8 cellular contexts compared by ENCODE assay signal in genomic region chr3:69012836-69013255, GRCh38. TPM values are rescaled to one million over a fixed set of nuclear protein-coding genes. Genes with fewer than 3 reads are reported as not detected.
DNase-seq lines count a peak whose midpoint lies in the region; ATAC-seq, FAIRE-seq and TF ChIP-seq lines count a peak whose summit lies in the region.

No MANE protein-coding gene starts in this region.

- peaks cover 10% of the 10 kb centered on the region for H3K36me3 ChIP-seq in CD4-positive, CD25-positive, alpha-beta regulatory T cell (ENCODE audit: control insufficient read depth, insufficient read depth, low read length)

- no peak for TF ChIP-seq CTCF in activated B cell treated with CpG ODN at 0.5 μM for 24 hours (IDR thresholded peaks at IDR 0.05)
- TF ChIP-seq CTCF in fibroblast of mammary gland (conservative IDR thresholded peaks at IDR 0.05; ENCODE audit: control insufficient read depth, insufficient read depth, low read depth, low read length) = no peak

- peak overlapping the region; percentile 79 for H3K27ac ChIP-seq in CD4-positive, CD25-positive, alpha-beta regulatory T cell (ENCODE audit: insufficient read depth, low read length, poor library complexity, severe bottlenecking)

- H3K36me3 Mint-ChIP-seq in CD4-positive, CD25-positive, alpha-beta regulatory T cell = peaks cover 3% of the 10 kb centered on the region
- peaks cover 10% of the 10 kb centered on the region for H3K36me3 Mint-ChIP-seq in activated B cell treated with CpG ODN at 0.5 μM for 24 hours (ENCODE audit: low read depth)
- H3K36me3 Mint-ChIP-seq in naive thymus-derived CD8-positive, alpha-beta T cell = peaks cover 0 to 13% (median 2%) of the 10 kb centered on the region in 3 donors

- CTCF ChIA-PET in activated B cell treated with CpG ODN at 0.5 μM for 24 hours (lab: Charles Lee) = interaction anchor here (0.9 to 1.5 kb wide), 3 partner anchors 39 to 110 kb away, joined by 3 to 4 read pairs (median 3); partner anchors contain the start of genes LMOD3 and TMF1

- peak overlapping the region; percentile 90 to 96 (median 93) for H3K4me3 Mint-ChIP-seq in CD4-positive, CD25-positive, alpha-beta regulatory T cell
- peak overlapping the region; percentile 82 for H3K4me3 Mint-ChIP-seq in activated B cell treated with CpG ODN at 0.5 μM for 24 hours
- H3K4me3 Mint-ChIP-seq in naive thymus-derived CD8-positive, alpha-beta T cell = peak overlapping the region; percentile 80 to 93 (median 89)

- FAIRE-seq in GM19239 (lab: Jason Lieb, UNC) = no peak

- POLR2A ChIA-PET in activated B cell treated with CpG ODN at 0.5 μM for 24 hours (lab: Charles Lee) = interaction anchor here (1.0 to 2.5 kb wide), 4 partner anchors 39 to 73 kb away, joined by 3 to 9 read pairs (median 4); partner anchors contain the start of genes ARL6IP5 and TMF1
- POLR2A ChIA-PET in naive thymus-derived CD8-positive, alpha-beta T cell (lab: Charles Lee) = interaction anchor here (1.0 to 2.5 kb wide), 5 partner anchors 16 to 79 kb away, joined by 3 to 10 read pairs (median 3); partner anchors contain the start of genes ARL6IP5 and TMF1

- H3K9me3 Mint-ChIP-seq in CD4-positive, CD25-positive, alpha-beta regulatory T cell = no peaks in the 10 kb centered on the region
- H3K9me3 Mint-ChIP-seq in activated B cell treated with CpG ODN at 0.5 μM for 24 hours = no peaks in the 10 kb centered on the region
- H3K9me3 Mint-ChIP-seq in naive thymus-derived CD8-positive, alpha-beta T cell = no peaks in the 10 kb centered on the region

- peaks cover 21% of the 10 kb centered on the region for H3K4me1 ChIP-seq in CD4-positive, CD25-positive, alpha-beta regulatory T cell (ENCODE audit: control insufficient read depth, insufficient read depth, low read length, poor library complexity, severe bottlenecking)

- H3K4me1 Mint-ChIP-seq in CD4-positive, CD25-positive, alpha-beta regulatory T cell = peaks cover 24 to 64% (median 34%) of the 10 kb centered on the region in 4 donors
- peaks cover 9% of the 10 kb centered on the region for H3K4me1 Mint-ChIP-seq in activated B cell treated with CpG ODN at 0.5 μM for 24 hours
- peaks cover 10 to 26% (median 19%) of the 10 kb centered on the region in 4 donors for H3K4me1 Mint-ChIP-seq in naive thymus-derived CD8-positive, alpha-beta T cell

- intact Hi-C loops in activated B cell treated with CpG ODN at 0.5 μM for 24 hours (cut with micrococcal nuclease) = loop anchor here (1.0 kb wide), 3 partner anchors 39 to 293 kb away; partner anchors contain the start of genes ARL6IP5 and TMF1

- no peaks in the 10 kb centered on the region for H3K27me3 ChIP-seq in CD4-positive, CD25-positive, alpha-beta regulatory T cell (ENCODE audit: control insufficient read depth, insufficient read depth, low read length)

- peak overlapping the region; percentile 79 to 89 (median 85) for H3K27ac Mint-ChIP-seq in CD4-positive, CD25-positive, alpha-beta regulatory T cell
- no peak overlapping the region for H3K27ac Mint-ChIP-seq in activated B cell treated with CpG ODN at 0.5 μM for 24 hours
- H3K27ac Mint-ChIP-seq in naive thymus-derived CD8-positive, alpha-beta T cell = peak overlapping the region; percentile 29 to 87 (median 74)

- ATAC-seq in CD4-positive, CD25-positive, alpha-beta regulatory T cell (ENCODE audit: low read depth in 2 of 2) = no peak
- ATAC-seq in HG03378 (IDR thresholded peaks at IDR 0.05; ENCODE audit: unreplicated experiment) (peak; percentile 37), activated B cell treated with CpG ODN at 0.5 μM for 24 hours (ENCODE audit: low read depth) (no peak)
- peak in 1 of 2 donors; percentile 5 for ATAC-seq in naive thymus-derived CD8-positive, alpha-beta T cell

- peak in 2 of 3 donors; percentile 19 to 38 for DNase-seq in CD4-positive, CD25-positive, alpha-beta regulatory T cell
- DNase-seq in GM19239 (ENCODE audit: insufficient read length, low spot score) (peak; percentile 32), activated B cell treated with CpG ODN at 0.5 μM for 24 hours (peak; percentile 57), fibroblast of mammary gland (ENCODE audit: low read depth) (peak; percentile 57), NCI-H526 treated with DMSO at 0.1 percent for 48 hours (lab: John Stamatoyannopoulos, UW) (no peak), superior temporal gyrus (ENCODE audit: extremely low spot score) (no peak)
- peak in 2 of 10 donors; percentile 1 to 4 for DNase-seq in naive thymus-derived CD8-positive, alpha-beta T cell

- H3K27me3 Mint-ChIP-seq in CD4-positive, CD25-positive, alpha-beta regulatory T cell = no peaks in the 10 kb centered on the region
- no peaks in the 10 kb centered on the region for H3K27me3 Mint-ChIP-seq in activated B cell treated with CpG ODN at 0.5 μM for 24 hours
- H3K27me3 Mint-ChIP-seq in naive thymus-derived CD8-positive, alpha-beta T cell = no peaks in the 10 kb centered on the region

- peak overlapping the region; percentile 73 for H3K4me3 ChIP-seq in CD4-positive, CD25-positive, alpha-beta regulatory T cell (ENCODE audit: low read depth, low read length)
- H3K4me3 ChIP-seq in fibroblast of mammary gland (ENCODE audit: control insufficient read depth, low read depth, low read length) = peak overlapping the region; percentile 71

- H3K9me3 ChIP-seq in CD4-positive, CD25-positive, alpha-beta regulatory T cell (ENCODE audit: control insufficient read depth in 2 of 2, low read length in 2 of 2) = no peaks in the 10 kb centered on the region

RNA-seq across cellular contexts. Expression of gene EOGT, which starts 0.6 kb away (rescaled TPM):
- total RNA-seq in CD4-positive, CD25-positive, alpha-beta regulatory T cell = 25.7 TPM
- polyA plus RNA-seq in CD4-positive, CD25-positive, alpha-beta regulatory T cell = 10 to 100 TPM; 15.8 to 23.0 (median 18.7) TPM
- 14.4 and 17.3 TPM in 2 replicates for total RNA-seq in activated B cell treated with CpG ODN at 0.5 μM for 24 hours
- total RNA-seq in naive thymus-derived CD8-positive, alpha-beta T cell = 10 to 100 TPM; 14.4 to 17.4 TPM
- polyA plus RNA-seq in naive thymus-derived CD8-positive, alpha-beta T cell = 1 to 10 TPM; 5.0 to 5.7 (median 5.6) TPM

RNA-seq across cellular contexts. Expression of gene TMF1, which starts 39.3 kb away (rescaled TPM):
- total RNA-seq in CD4-positive, CD25-positive, alpha-beta regulatory T cell = 71.3 TPM
- 10 to 100 TPM; 32.9 to 43.5 (median 35.2) TPM for polyA plus RNA-seq in CD4-positive, CD25-positive, alpha-beta regulatory T cell
- 36.8 and 43.6 TPM in 2 replicates for total RNA-seq in activated B cell treated with CpG ODN at 0.5 μM for 24 hours
- total RNA-seq in naive thymus-derived CD8-positive, alpha-beta T cell = 10 to 100 TPM; 38.5 to 43.7 TPM
- polyA plus RNA-seq in naive thymus-derived CD8-positive, alpha-beta T cell = 10 to 100 TPM; 28.0 to 34.7 (median 34.6) TPM

Comparison
In these comparisons a context has a peak if more than half of its experiments do, and no peak if none do; other contexts are left out.
1. DNase-seq: peak in CD4-positive, CD25-positive, alpha-beta regulatory T cell (2 of 3), GM19239 (single experiment), activated B cell treated with CpG ODN at 0.5 μM for 24 hours (single experiment) and fibroblast of mammary gland (single experiment); none in NCI-H526 treated with DMSO at 0.1 percent for 48 hours (single experiment) and superior temporal gyrus (single experiment).
2. Peak in every context shown above with its lines, with median percentiles within 50 percentile points of each other: H3K4me3 Mint-ChIP-seq.